21 cellular contexts compared by ENCODE assay signal in genomic region chr20:40786336-40786735, GRCh38.
DNase-seq lines count a peak whose midpoint lies in the region; ATAC-seq and TF ChIP-seq lines count a peak whose summit lies in the region.
"Had no signal": no experiment of that assay in that cellular context is flagged by ENCODE, and none has a peak within 500 bp of the region (broad histone marks: within the 10 kb centered on the region; RNA-seq: fewer than 3 reads in every experiment).

No MANE protein-coding gene starts in this region.

- H3K14ac ChIP-seq in H9 (ENCODE audit: insufficient read depth, low read length) = peak overlapping the region; percentile 66; the same call in 1 of the 2 replicates

- no peak overlapping the region for H2BK5ac ChIP-seq in H9 (ENCODE audit: insufficient read length, low read length)

- H3K4ac ChIP-seq in H9 (ENCODE audit: low read depth, low read length) = no peak overlapping the region

- H3K4me1 Mint-ChIP-seq in H9 = no peaks in the 10 kb centered on the region; a peak in 1 of 4 replicates
- H3K4me1 Mint-ChIP-seq in osteocyte (ENCODE audit: unreplicated experiment) = no peaks in the 10 kb centered on the region
- no peaks in the 10 kb centered on the region for H3K4me1 Mint-ChIP-seq in activated CD4-positive, alpha-beta memory T cell treated with anti-CD3 and anti-CD28 coated beads, Interleukin-2, amount 10 ng/mL, durations not matched to agents 7 days and 5 days
- H3K4me1 Mint-ChIP-seq: B cell had no signal

- POLR2A ChIA-PET in activated CD4-positive, alpha-beta memory T cell treated with anti-CD3 and anti-CD28 coated beads, Interleukin-2, amount 10 ng/mL, durations not matched to agents 7 days and 5 days (lab: Charles Lee) = no interaction called here
- POLR2A ChIA-PET in HEK293T (lab: Yijun Ruan, JAX) = no interaction called here

- no peak overlapping the region for H2AK5ac ChIP-seq in H9 (ENCODE audit: insufficient read length, low read length)

- no peak overlapping the region for H3K18ac ChIP-seq in H9 (ENCODE audit: insufficient read length, low read depth, low read length)

- H3K27ac Mint-ChIP-seq in H9 (no peak overlapping the region), osteocyte (ENCODE audit: unreplicated experiment) (no peak overlapping the region)
- H3K27ac Mint-ChIP-seq in activated CD4-positive, alpha-beta memory T cell treated with anti-CD3 and anti-CD28 coated beads, Interleukin-2, amount 10 ng/mL, durations not matched to agents 7 days and 5 days = no peak overlapping the region
- H3K27ac Mint-ChIP-seq: B cell; CD4-positive, alpha-beta T cell; CD8-positive, alpha-beta T cell had no signal

- H2BK12ac ChIP-seq in H9 (ENCODE audit: insufficient read length, low read depth, low read length) = no peak overlapping the region

- H3K79me1 ChIP-seq in H9 (ENCODE audit: insufficient read depth, low read depth, low read length, poor library complexity, severe bottlenecking) = no peaks in the 10 kb centered on the region

- no peak overlapping the region for H3K4me2 ChIP-seq in H9 (ENCODE audit: insufficient read depth, insufficient read length, low read length)
- H3K4me2 ChIP-seq: A549 had no signal

- no peak overlapping the region for H3K56ac ChIP-seq in H9 (ENCODE audit: insufficient read length, low read depth, low read length)

- H3T11ph ChIP-seq in H9 (ENCODE audit: low read length) = no peak overlapping the region

- H2BK20ac ChIP-seq in H9 (ENCODE audit: low read depth, low read length, poor library complexity, severe bottlenecking) = no peak overlapping the region

- no peak overlapping the region for H3K23ac ChIP-seq in H9 (ENCODE audit: insufficient read length, low read depth, low read length)

- no peak overlapping the region for H3K9ac ChIP-seq in H9 (ENCODE audit: extremely low read depth, insufficient read length, low read length)
- H3K9ac ChIP-seq: BLaER1 treated with 17β-estradiol and CSF1 and Interleukin-3, amounts not matched to agents 10 nM and 100 nM had no signal

- no peaks in the 10 kb centered on the region for H3K23me2 ChIP-seq in H9 (ENCODE audit: insufficient read length, low read depth, low read length, poor library complexity, severe bottlenecking)

- no peak overlapping the region for H3K27ac ChIP-seq in H9 (ENCODE audit: insufficient read length, low read depth, low read length)
- H3K27ac ChIP-seq: 22Rv1; A549; BLaER1 treated with 17β-estradiol and CSF1 and Interleukin-3, amounts not matched to agents 10 nM and 100 nM; C4-2B had no signal

- peaks cover 10% of the 10 kb centered on the region for H3K27me3 Mint-ChIP-seq in H9 (ENCODE audit: low read depth)
- peaks cover 29% of the 10 kb centered on the region for H3K27me3 Mint-ChIP-seq in osteocyte (ENCODE audit: unreplicated experiment)
- peaks cover 13% of the 10 kb centered on the region for H3K27me3 Mint-ChIP-seq in activated CD4-positive, alpha-beta memory T cell treated with anti-CD3 and anti-CD28 coated beads, Interleukin-2, amount 10 ng/mL, durations not matched to agents 7 days and 5 days

- no peak overlapping the region for H4K8ac ChIP-seq in H9 (replicated peaks; ENCODE audit: insufficient read length, low read depth, low read length)

- CTCF ChIA-PET in activated CD4-positive, alpha-beta memory T cell treated with anti-CD3 and anti-CD28 coated beads, Interleukin-2, amount 10 ng/mL, durations not matched to agents 7 days and 5 days (lab: Charles Lee) = no interaction called here
- CTCF ChIA-PET in HEK293T (lab: Yijun Ruan, JAX) = no interaction called here

- H3K9me3 ChIP-seq in H9 (ENCODE audit: control insufficient read depth, low read depth, low read length) = no peaks in the 10 kb centered on the region
- H3K9me3 ChIP-seq: A549; BLaER1 treated with 17β-estradiol and CSF1 and Interleukin-3, amounts not matched to agents 10 nM and 100 nM; Caco-2 had no signal

- no peaks in the 10 kb centered on the region for H3K4me1 ChIP-seq in H9 (ENCODE audit: insufficient read depth, low read length)
- H3K4me1 ChIP-seq: A549, Caco-2 had no signal

- WGBS in H9 (ENCODE audit: extremely low coverage, insufficient read length, low lambda C conversion rate) = no CpG with 5 or more reads among the region's 11 CpGs

- no peak for TF ChIP-seq CTCF in H9 (conservative IDR thresholded peaks at IDR 0.05)
- no peak for TF ChIP-seq CTCF in osteocyte (IDR thresholded peaks at IDR 0.05)

- H4K5ac ChIP-seq in H9 (ENCODE audit: insufficient read length, low read depth, low read length) = no peak overlapping the region

- H3K9me3 Mint-ChIP-seq in H9 (no peaks in the 10 kb centered on the region; a peak in 1 of 5 replicates), osteocyte (ENCODE audit: unreplicated experiment) (no peaks in the 10 kb centered on the region)
- H3K9me3 Mint-ChIP-seq in activated CD4-positive, alpha-beta memory T cell treated with anti-CD3 and anti-CD28 coated beads, Interleukin-2, amount 10 ng/mL, durations not matched to agents 7 days and 5 days = no peaks in the 10 kb centered on the region
- H3K9me3 Mint-ChIP-seq: CD4-positive, alpha-beta T cell; CD8-positive, alpha-beta T cell had no signal

- no peak overlapping the region for H4K91ac ChIP-seq in H9 (ENCODE audit: insufficient read length, low read depth, low read length)

- no peaks in the 10 kb centered on the region for H3K27me3 ChIP-seq in H9 (ENCODE audit: insufficient read depth, low read length)
- H3K27me3 ChIP-seq: BLaER1 treated with 17β-estradiol and CSF1 and Interleukin-3, amounts not matched to agents 10 nM and 100 nM had no signal

- peak; percentile 12 for DNase-seq in H9
- DNase-seq in islet precursor cell = peak; percentile 31
- DNase-seq in osteocyte (ENCODE audit: extremely low spot score, unreplicated experiment) = peak; percentile 74
- peak; percentile 11 for DNase-seq in stimulated activated CD8-positive, alpha-beta memory T cell treated with anti-CD3 and anti-CD28 coated beads, Interleukin-4, amount 100 ng/mL, for 48 hours
- no peak for DNase-seq in iPS-NIHi7 (ENCODE audit: extremely low spot score)
- no peak for DNase-seq in activated CD4-positive, alpha-beta memory T cell treated with anti-CD3 and anti-CD28 coated beads, Interleukin-2, amount 10 ng/mL, durations not matched to agents 7 days and 5 days
- no peak for DNase-seq in HEK293T (ENCODE audit: extremely low spot score)
- DNase-seq: AML-193; Caco-2; Calu3; CD4-positive, alpha-beta T cell; DMS79 treated with DMSO at 0.1 percent for 48 hours; GF-D8 had no signal

- H3K36me3 Mint-ChIP-seq in H9 (ENCODE audit: insufficient read depth in 1 of 3, low read depth in 3 of 3) (no peaks in the 10 kb centered on the region), osteocyte (ENCODE audit: unreplicated experiment) (no peaks in the 10 kb centered on the region)
- no peaks in the 10 kb centered on the region for H3K36me3 Mint-ChIP-seq in activated CD4-positive, alpha-beta memory T cell treated with anti-CD3 and anti-CD28 coated beads, Interleukin-2, amount 10 ng/mL, durations not matched to agents 7 days and 5 days (ENCODE audit: low read depth)
- H3K36me3 Mint-ChIP-seq: CD8-positive, alpha-beta T cell had no signal

- no peak overlapping the region for H2BK120ac ChIP-seq in H9 (ENCODE audit: low read depth, low read length, poor library complexity, severe bottlenecking)

- no peaks in the 10 kb centered on the region for H4K20me1 ChIP-seq in H9 (ENCODE audit: control insufficient read depth, insufficient read depth, insufficient read length)
- H4K20me1 ChIP-seq: BLaER1 treated with 17β-estradiol and CSF1 and Interleukin-3, amounts not matched to agents 10 nM and 100 nM had no signal

- no peaks in the 10 kb centered on the region for H3K79me2 ChIP-seq in H9 (ENCODE audit: insufficient read depth, low read length)

- H3K4me3 Mint-ChIP-seq in H9 (no peak overlapping the region), osteocyte (ENCODE audit: unreplicated experiment) (no peak overlapping the region)
- no peak overlapping the region for H3K4me3 Mint-ChIP-seq in activated CD4-positive, alpha-beta memory T cell treated with anti-CD3 and anti-CD28 coated beads, Interleukin-2, amount 10 ng/mL, durations not matched to agents 7 days and 5 days
- H3K4me3 Mint-ChIP-seq: B cell; CD4-positive, alpha-beta T cell; CD8-positive, alpha-beta T cell had no signal

- no peak for ATAC-seq in HG02571 (IDR thresholded peaks at IDR 0.05; ENCODE audit: unreplicated experiment)
- ATAC-seq: A549; CD8-positive, alpha-beta T cell; GM12878 had no signal

- no peak overlapping the region for H2BK15ac ChIP-seq in H9 (ENCODE audit: low read depth, low read length)

- no peak overlapping the region for H2AFZ ChIP-seq in H9 (ENCODE audit: low read length)

TF ChIP-seq in HEK293T, 16 proteins besides CTCF, POLR2A, EP300 and RAD21:
- TF ChIP-seq TARDBP (IDR thresholded peaks at IDR 0.05) (no peak), ELF4 (IDR thresholded peaks at IDR 0.05) (no peak), PKNOX1 (IDR thresholded peaks at IDR 0.05) (no peak), FOXA1 (IDR thresholded peaks at IDR 0.05) (no peak), HDGF (IDR thresholded peaks at IDR 0.05; ENCODE audit: borderline replicate concordance) (no peak), ZNF384 (IDR thresholded peaks at IDR 0.05) (no peak), L3MBTL2 (conservative IDR thresholded peaks at IDR 0.05) (no peak), SUZ12 (IDR thresholded peaks at IDR 0.05) (no peak), SP1 (IDR thresholded peaks at IDR 0.05) (no peak), ARNT (IDR thresholded peaks at IDR 0.05) (no peak), LEF1 (IDR thresholded peaks at IDR 0.05; ENCODE audit: borderline replicate concordance) (no peak), CTBP1 (IDR thresholded peaks at IDR 0.05; ENCODE audit: borderline replicate concordance) (no peak), FOXM1 (IDR thresholded peaks at IDR 0.05; ENCODE audit: borderline replicate concordance) (no peak), NFRKB (IDR thresholded peaks at IDR 0.05) (no peak)

Comparison
In these comparisons a context has a peak if more than half of its experiments do, and no peak if none do; other contexts are left out.
1. DNase-seq: peak in H9 (single experiment), islet precursor cell (single experiment), osteocyte (single experiment) and stimulated activated CD8-positive, alpha-beta memory T cell treated with anti-CD3 and anti-CD28 coated beads, Interleukin-4, amount 100 ng/mL, for 48 hours (single experiment); none in iPS-NIHi7 (single experiment), activated CD4-positive, alpha-beta memory T cell treated with anti-CD3 and anti-CD28 coated beads, Interleukin-2, amount 10 ng/mL, durations not matched to agents 7 days and 5 days (single experiment) and HEK293T (single experiment).